8 cellular contexts compared by ENCODE assay signal in genomic region chr1:227734858-227735780, GRCh38. TPM values are rescaled to one million over a fixed set of nuclear protein-coding genes. Genes with fewer than 3 reads are reported as not detected.
A peak's percentile ranks its signal among the peaks of the same experiment; 100 is the strongest.
DNase-seq lines count a peak whose midpoint lies in the region; ATAC-seq, FAIRE-seq and TF ChIP-seq lines count a peak whose summit lies in the region.

Gene JMJD4 (minus strand): TSS chr1:227735302. CDS start chr1:227735273, 29 bp downstream.
Gene SNAP47 (plus strand): TSS chr1:227735435. CDS start chr1:227747737, 12,302 bp downstream.

- peaks cover 0 to 43% (median 26%) of the 10 kb centered on the region in 12 donors for H3K4me1 ChIP-seq in heart left ventricle

- H3K4me3 ChIP-seq in heart left ventricle, result peak within 1 kb of the TSS; percentile 73 to 99 (median 93)

- peak within 1 kb of the TSS; percentile 77 to 84 for H3K27ac Mint-ChIP-seq in T-cell
- peak within 1 kb of the TSS; percentile 67 for H3K27ac Mint-ChIP-seq in type B pancreatic cell

- H3K36me3 Mint-ChIP-seq in T-cell (peaks cover 2% of the 10 kb centered on the region), type B pancreatic cell (peaks cover 4% of the 10 kb centered on the region)

- no peaks in the 10 kb centered on the region for H3K27me3 Mint-ChIP-seq in T-cell
- no peaks in the 10 kb centered on the region for H3K27me3 Mint-ChIP-seq in type B pancreatic cell

- TF ChIP-seq CTCF in heart left ventricle (IDR thresholded peaks at IDR 0.05) (no peak), type B pancreatic cell (conservative IDR thresholded peaks at IDR 0.05) (no peak)

- H3K9me3 ChIP-seq in heart left ventricle, result no peaks in the 10 kb centered on the region

- intact Hi-C loops in heart left ventricle (cut with DNase I), result loop anchor here in 3 of 10 donors (5.0 to 10.0 kb wide), 3 partner anchors 52 to 173 kb away; partner anchors contain the start of gene ZNF678 (in 3 of the 3)
- intact Hi-C loops in posterior cingulate gyrus (cut with DNase I), result loop anchor here (10.0 kb wide), 2 partner anchors 170 to 350 kb away; partner anchors contain the start of genes ARF1 and ZNF678

- ATAC-seq in HG02798 (IDR thresholded peaks at IDR 0.05; ENCODE audit: poor library complexity, unreplicated experiment) (peak; percentile 96), T-cell (replicated peaks in 1 of 4) (peak; percentile 91 to 94 (median 92)), heart left ventricle (peak; percentile 72 to 94 (median 90))

- DNase-seq in GM12892 (ENCODE audit: insufficient read length) (peak; percentile 95), NCI-H1417 treated with DMSO at 0.1 percent for 48 hours (lab: John Stamatoyannopoulos, UW) (peak; percentile 55), T-cell (peak; percentile 77 to 94 (median 88)), heart left ventricle (peak; percentile 92 to 96 (median 94)), posterior cingulate gyrus (peak; percentile 84 to 98 (median 88)), type B pancreatic cell (ENCODE audit: extremely low spot score, unreplicated experiment) (peak; percentile 96)

- peaks cover 0 to 28% (median 25%) of the 10 kb centered on the region in 9 donors for H3K36me3 ChIP-seq in heart left ventricle

- CTCF ChIA-PET in T-cell (lab: Charles Lee), result no interaction called here

- POLR2A ChIA-PET in T-cell (lab: Charles Lee), result no interaction called here

- H3K4me3 Mint-ChIP-seq in T-cell (peak within 1 kb of the TSS; percentile 83 to 92 (median 89)), type B pancreatic cell (peak within 1 kb of the TSS; percentile 94)

- TF ChIP-seq POLR2A in GM12892 (IDR thresholded peaks at IDR 0.05; ENCODE audit: low read depth, low read length), result peak; percentile 82; the same call in 1 of the 2 replicates
- peak in 1 of 2 donors; percentile 86 for TF ChIP-seq POLR2A in heart left ventricle (IDR thresholded peaks at IDR 0.05)

- FAIRE-seq in GM12892 (lab: Jason Lieb, UNC), result peak; percentile 98

- no peak within 1 kb of the TSS for H3K27ac ChIP-seq in adipose tissue (ENCODE audit: low read depth, low read length)
- peak within 1 kb of the TSS; percentile 66 to 95 (median 88) for H3K27ac ChIP-seq in heart left ventricle

- 0 to 1% (median 0%) methylated on average over 80 to 104 of the region's 104 CpGs for WGBS in adipose tissue, 3 donors
- WGBS in heart left ventricle, 4 donors, result 0 to 1% (median 1%) methylated on average over 22 to 104 of the region's 104 CpGs

- H3K4me1 Mint-ChIP-seq in T-cell (peaks cover 50 to 58% (median 57%) of the 10 kb centered on the region in 3 donors), type B pancreatic cell (ENCODE audit: unreplicated experiment) (peaks cover 22% of the 10 kb centered on the region)

- no peaks in the 10 kb centered on the region for H3K27me3 ChIP-seq in heart left ventricle

- H3K9me3 Mint-ChIP-seq in T-cell (no peaks in the 10 kb centered on the region), type B pancreatic cell (no peaks in the 10 kb centered on the region)

RNA-seq across cellular contexts. Expression of gene JMJD4, which starts in this region (rescaled TPM):
- 8.5 TPM for polyA plus RNA-seq in GM12892 (2012; ENCODE audit: missing spikeins)
- total RNA-seq in T-cell (10 to 100 TPM; 10.8 to 35.1 (median 33.5) TPM), heart left ventricle (10 to 100 TPM in 7 of 9 donors, 1 to 10 TPM in 2; 7.8 to 14.1 (median 11.5) TPM), type B pancreatic cell (ENCODE audit: low replicate concordance) (23.5 and 25.4 TPM in 2 replicates)
- polyA plus RNA-seq in adipose tissue (10 to 100 TPM in 2 of 3 donors, 1 to 10 TPM in 1; 8.7 to 17.0 (median 11.0) TPM), heart left ventricle (10 to 100 TPM in 1 of 2 donors, 1 to 10 TPM in 1; 7.9 to 12.6 TPM)

RNA-seq across cellular contexts. Expression of gene SNAP47, which starts in this region (rescaled TPM):
- polyA plus RNA-seq in GM12892 (2012; ENCODE audit: missing spikeins), result 22.3 TPM
- total RNA-seq in T-cell (10 to 100 TPM; 20.1 to 35.6 (median 30.7) TPM), heart left ventricle (100 to 1,000 TPM in 1 of 9 donors, 10 to 100 TPM in 8; 24.7 to 106 (median 37.9) TPM), type B pancreatic cell (ENCODE audit: low replicate concordance) (32.4 and 46.2 TPM in 2 replicates)
- polyA plus RNA-seq in adipose tissue (10 to 100 TPM; 12.9 to 16.0 (median 15.0) TPM), heart left ventricle (10 to 100 TPM; 22.1 to 32.5 TPM)
